Comparison of ENCODE assay signal across 8 cellular contexts in the genomic region with DNA sequence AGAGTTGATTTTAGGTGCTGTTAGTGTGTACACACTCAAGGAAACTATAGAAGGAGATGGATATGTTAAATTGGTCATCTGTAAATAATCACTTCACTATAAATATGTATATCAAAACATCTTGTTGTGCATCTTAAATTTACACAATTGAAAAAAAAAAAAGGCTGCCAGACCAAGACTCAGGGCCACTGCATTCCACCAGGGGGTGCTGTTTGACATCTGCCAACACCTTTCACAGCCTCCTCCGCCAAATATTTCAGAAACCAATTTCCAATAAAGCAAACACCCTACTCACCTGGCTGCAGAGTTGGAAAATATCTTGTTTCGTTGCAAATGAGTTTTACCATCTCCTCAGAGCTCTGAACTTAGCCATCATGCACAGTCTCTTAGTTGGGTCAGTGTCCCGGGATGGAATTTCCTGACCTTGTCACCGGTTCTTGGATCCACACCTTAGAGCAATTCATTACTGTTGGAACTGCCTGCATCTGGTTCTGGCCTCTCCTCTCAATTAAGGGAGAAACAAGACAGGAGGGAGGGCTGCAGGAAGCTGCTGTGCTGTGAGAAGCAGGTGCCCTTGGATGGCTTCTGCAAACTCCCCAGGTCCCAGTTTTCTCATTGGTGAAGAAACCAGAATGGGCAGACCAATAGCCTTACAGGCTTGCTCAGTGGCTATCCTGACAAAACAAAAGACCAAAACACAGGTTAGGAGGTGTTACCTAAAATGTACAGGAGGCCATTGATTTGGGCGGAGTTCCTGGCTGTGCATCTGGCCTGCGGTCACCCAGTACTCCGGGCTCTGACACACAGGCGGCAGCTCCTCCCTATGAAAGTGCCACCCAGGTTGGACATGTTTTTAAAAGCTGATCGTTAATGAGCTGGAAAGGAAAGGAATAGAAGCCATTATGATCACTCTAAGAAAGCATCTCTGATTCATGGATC.
DNase-seq lines count a peak whose midpoint lies in the region; ATAC-seq, FAIRE-seq and TF ChIP-seq lines count a peak whose summit lies in the region.

No MANE protein-coding gene starts in this region.

- no peaks in the 10 kb centered on the region for H3K27me3 Mint-ChIP-seq in osteocyte (ENCODE audit: unreplicated experiment)

- FAIRE-seq in GM12891 (lab: Jason Lieb, UNC) = no peak

- ATAC-seq in upper lobe of right lung = peak; percentile 66

- no peak overlapping the region for H3K4me3 ChIP-seq in fibroblast of mammary gland (ENCODE audit: control insufficient read depth, low read depth, low read length)
- no peak overlapping the region for H3K4me3 ChIP-seq in upper lobe of right lung

- H3K9me3 ChIP-seq in upper lobe of right lung = no peaks in the 10 kb centered on the region

- intact Hi-C loops in upper lobe of right lung (cut with DNase I) = no loop called here

- H3K4me1 Mint-ChIP-seq in osteocyte (ENCODE audit: unreplicated experiment) = peaks cover 16% of the 10 kb centered on the region

- H3K36me3 ChIP-seq in upper lobe of right lung = no peaks in the 10 kb centered on the region

- peaks cover 3% of the 10 kb centered on the region for H3K4me1 ChIP-seq in upper lobe of right lung

- no peak for TF ChIP-seq POLR2A in GM12891 (IDR thresholded peaks at IDR 0.05; ENCODE audit: low read depth, low read length)

- no peaks in the 10 kb centered on the region for H3K36me3 Mint-ChIP-seq in osteocyte (ENCODE audit: unreplicated experiment)

- no peak overlapping the region for H3K27ac Mint-ChIP-seq in osteocyte (ENCODE audit: unreplicated experiment)

- DNase-seq in A172 (ENCODE audit: low spot score) (peak; percentile 54), GM12891 (ENCODE audit: insufficient read length, low spot score) (peak; percentile 38), NCI-H748 (lab: John Stamatoyannopoulos, UW; ENCODE audit: unreplicated experiment) (peak; percentile 48), fibroblast of mammary gland (ENCODE audit: low read depth) (peak; percentile 61), osteocyte (ENCODE audit: extremely low spot score, unreplicated experiment) (no peak), upper lobe of right lung (peak; percentile 78), GM19240 (ENCODE audit: insufficient read length, low spot score) (no peak)
- peak; percentile 12 for DNase-seq in activated CD8-positive, alpha-beta memory T cell treated with anti-CD3 and anti-CD28 coated beads, Interleukin-2, amount 50 U/mL, for 1 hour (ENCODE audit: extremely low read depth)

- H3K27me3 ChIP-seq in upper lobe of right lung = no peaks in the 10 kb centered on the region

- H3K9me3 Mint-ChIP-seq in osteocyte (ENCODE audit: unreplicated experiment) = no peaks in the 10 kb centered on the region

- H3K27ac ChIP-seq in upper lobe of right lung = no peak overlapping the region

- H3K4me3 Mint-ChIP-seq in osteocyte (ENCODE audit: unreplicated experiment) = no peak overlapping the region

- peak; percentile 82 for TF ChIP-seq CTCF in fibroblast of mammary gland (conservative IDR thresholded peaks at IDR 0.05; ENCODE audit: control insufficient read depth, insufficient read depth, low read depth, low read length)
- peak; percentile 82 for TF ChIP-seq CTCF in osteocyte (IDR thresholded peaks at IDR 0.05)
- TF ChIP-seq CTCF in upper lobe of right lung (IDR thresholded peaks at IDR 0.05) = peak; percentile 78

TF ChIP-seq in GM12891, 5 proteins besides CTCF, POLR2A, EP300 and RAD21:
- TF ChIP-seq TAF1 (IDR thresholded peaks at IDR 0.05; ENCODE audit: low read depth, low read length) (no peak), POLR2AphosphoS5 (IDR thresholded peaks at IDR 0.05; ENCODE audit: low read depth, low read length) (no peak), POU2F2 (IDR thresholded peaks at IDR 0.05; ENCODE audit: low read depth, low read length) (no peak), PAX5 (IDR thresholded peaks at IDR 0.05; ENCODE audit: insufficient read depth, low read length, severe bottlenecking) (no peak), SPI1 (IDR thresholded peaks at IDR 0.05; ENCODE audit: low read depth, low read length) (no peak)

Comparison
In these comparisons a context has a peak if more than half of its experiments do, and no peak if none do; other contexts are left out.
1. DNase-seq: peak in A172 (single experiment), GM12891 (single experiment), NCI-H748 (single experiment), activated CD8-positive, alpha-beta memory T cell treated with anti-CD3 and anti-CD28 coated beads, Interleukin-2, amount 50 U/mL, for 1 hour (single experiment), fibroblast of mammary gland (single experiment) and upper lobe of right lung (single experiment); none in osteocyte (single experiment) and GM19240 (single experiment).
2. Peak in every context shown above with its lines, with median percentiles within 50 percentile points of each other: CTCF ChIP-seq.